Comparison of ENCODE assay signal across 22 cellular contexts in the genomic region with DNA sequence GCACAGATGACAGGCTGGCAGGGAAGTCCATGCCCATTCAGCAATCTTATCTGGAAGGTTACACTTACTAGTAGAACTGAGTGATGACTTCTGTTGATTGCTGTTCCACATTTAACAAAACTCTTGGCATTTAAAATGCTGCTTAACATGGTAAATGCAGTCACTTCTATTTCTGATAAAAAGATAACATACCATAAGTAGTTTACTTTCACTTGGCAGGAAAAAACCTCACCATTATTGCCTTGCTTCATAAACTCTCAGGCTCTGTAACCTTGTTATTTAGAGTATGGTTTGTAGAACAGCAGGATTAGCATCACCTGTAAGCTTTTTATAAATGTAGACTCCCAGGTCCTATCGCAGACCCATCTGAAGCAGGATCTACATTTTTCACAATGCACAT.
"Had no signal": no experiment of that assay in that cellular context is flagged by ENCODE, and none has a peak within 500 bp of the region (broad histone marks: within the 10 kb centered on the region; RNA-seq: fewer than 3 reads in every experiment).

No MANE protein-coding gene starts in this region.

- H3K27ac ChIP-seq: esophagus squamous epithelium, hepatocyte, right atrium auricular region, suprapubic skin, thyroid gland had no signal

- H3K9me3 Mint-ChIP-seq: nephron had no signal

- H3K79me2 ChIP-seq: hepatocyte had no signal

- H3K4me3 Mint-ChIP-seq: naive B cell, nephron, type B pancreatic cell had no signal

- H3K4me2 ChIP-seq: hepatocyte had no signal

- H3K27me3 ChIP-seq: esophagus squamous epithelium, hepatocyte, right atrium auricular region, sigmoid colon, suprapubic skin, thyroid gland had no signal

- H3K4me1 Mint-ChIP-seq: nephron had no signal

- ATAC-seq: left cardiac atrium; left ventricle myocardium superior; stimulated activated naive CD8-positive, alpha-beta T cell treated with anti-CD3 and anti-CD28 coated beads, Interleukin-15, Interleukin-2, amounts not matched to agents 100 U/mL and 50 U/mL, for 24 hours had no signal

- H3K27ac Mint-ChIP-seq: nephron, type B pancreatic cell had no signal

- H2AFZ ChIP-seq: hepatocyte had no signal

- H3K36me3 ChIP-seq: right atrium auricular region, sigmoid colon, thyroid gland had no signal

- H3K9me3 ChIP-seq: esophagus squamous epithelium, right atrium auricular region, sigmoid colon, suprapubic skin, thyroid gland had no signal

- FAIRE-seq: colon, kidney, urothelium cell line had no signal

- H3K4me3 ChIP-seq: esophagus squamous epithelium, hepatocyte, lung, right atrium auricular region, sigmoid colon, skin epidermis, suprapubic skin, thyroid gland had no signal

- H3K27me3 Mint-ChIP-seq: naive B cell, type B pancreatic cell had no signal

- DNase-seq: dermis blood vessel endothelial cell; esophagus squamous epithelium; foreskin fibroblast; head of caudate nucleus; kidney; left cardiac atrium; left ventricle myocardium superior; mesendoderm; naive B cell; sigmoid colon; stimulated activated CD4-positive, alpha-beta T cell treated with anti-CD3 and anti-CD28 coated beads, Interleukin-12 subunit alpha, Interleukin-12 subunit beta, amount 100 ng/mL, for 4 hours; stimulated activated naive CD8-positive, alpha-beta T cell treated with anti-CD3 and anti-CD28 coated beads, Interleukin-15, Interleukin-2, amounts not matched to agents 100 U/mL and 50 U/mL, for 24 hours; thyroid gland had no signal
